Comparison of ENCODE assay signal across 31 cellular contexts in the genomic region with DNA sequence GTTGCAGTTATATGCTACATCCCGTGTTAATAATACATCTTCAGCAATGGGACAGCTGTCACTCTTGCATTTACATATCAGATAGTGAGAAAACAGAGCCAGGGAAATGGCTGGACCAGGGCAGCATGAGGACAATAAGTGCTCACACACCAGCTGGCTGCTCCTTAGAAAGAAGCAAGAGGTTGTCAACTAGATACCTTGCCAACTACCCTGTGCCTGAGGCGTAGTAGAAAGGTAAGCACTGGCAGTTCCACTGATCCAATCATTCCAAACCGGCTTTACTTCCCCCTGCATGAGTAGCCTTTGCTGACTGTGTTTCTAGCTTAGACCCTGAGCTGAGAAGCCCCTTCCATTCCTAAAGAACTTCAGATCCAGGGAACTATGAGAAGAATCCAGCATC. TPM values are rescaled to one million over a fixed set of nuclear protein-coding genes. Genes with fewer than 3 reads are reported as not detected.
"Had no signal": no experiment of that assay in that cellular context is flagged by ENCODE, and none has a peak within 500 bp of the region (broad histone marks: within the 10 kb centered on the region; RNA-seq: fewer than 3 reads in every experiment).

No MANE protein-coding gene starts in this region.

- H3K27ac ChIP-seq: brain microvascular endothelial cell, cardiac muscle cell, colonic mucosa, esophagus muscularis mucosa, foreskin keratinocyte, gastrocnemius medialis, heart left ventricle, WERI-Rb-1 had no signal

- ATAC-seq: activated CD4-positive, CD25-positive, alpha-beta regulatory T cell treated with anti-CD3 and anti-CD28 coated beads, Interleukin-2, amount 50 U/mL, for 24 hours; activated CD8-positive, alpha-beta T cell treated with anti-CD3 and anti-CD28 coated beads for 36 hours; activated T-cell treated with anti-CD3 and anti-CD28 coated beads, Interleukin-2, amount 50 U/mL, for 4 hours; activated T-helper 17 cell treated with anti-CD3 and anti-CD28 coated beads, Interleukin-2, amount 50 U/mL, for 72 hours; foreskin keratinocyte; gastrocnemius medialis; heart left ventricle had no signal

- H3K9me3 ChIP-seq: colonic mucosa, esophagus muscularis mucosa, gastrocnemius medialis, heart left ventricle had no signal

- H3K4me3 ChIP-seq: cardiac muscle cell, colonic mucosa, esophagus muscularis mucosa, gastrocnemius medialis, heart left ventricle had no signal

- H3K4me1 ChIP-seq: colonic mucosa, esophagus muscularis mucosa, foreskin keratinocyte, heart left ventricle had no signal

- H3K36me3 ChIP-seq: brain microvascular endothelial cell, cardiac muscle cell, colonic mucosa, esophagus muscularis mucosa, gastrocnemius medialis, heart left ventricle, WERI-Rb-1 had no signal

- DNase-seq: activated B cell treated with CpG ODN at 0.5 μM for 24 hours; activated CD4-positive, alpha-beta T cell treated with anti-CD3 and anti-CD28 coated beads for 48 hours; activated CD4-positive, alpha-beta T cell treated with anti-CD3 and anti-CD28 coated beads, Interleukin-2, amount 50 U/mL, for 1 hour; activated CD4-positive, alpha-beta T cell treated with anti-CD3 and anti-CD28 coated beads, Interleukin-2, amount 50 U/mL, for 48 hours; activated CD8-positive, alpha-beta memory T cell treated with anti-CD3 and anti-CD28 coated beads for 24 hours; activated CD8-positive, alpha-beta T cell treated with anti-CD3 and anti-CD28 coated beads for 36 hours; activated effector memory CD4-positive, alpha-beta T cell treated with Interleukin-2 at 50 U/mL for 16 hours; activated gamma-delta T cell treated with Interleukin-2 at 50 U/mL for 16 hours; activated naive CD4-positive, alpha-beta T cell treated with anti-CD3 and anti-CD28 coated beads, Interleukin-2, amount 50 U/mL, for 16 hours; activated naive CD4-positive, alpha-beta T cell treated with Interleukin-2 at 50 U/mL for 16 hours; activated T-cell treated with anti-CD3 and anti-CD28 coated beads, Interleukin-2, amount 50 U/mL, for 4 hours; amniotic stem cell; anterior cingulate cortex; brain microvascular endothelial cell; central memory CD4-positive, alpha-beta T cell; cerebellar nuclear complex; colonic mucosa; effector memory CD4-positive, alpha-beta T cell; endodermal cell; erythroblast; foreskin keratinocyte; gastrocnemius medialis; glutamatergic neuron; heart left ventricle; T-helper 9 cell; WERI-Rb-1 had no signal

- H3K27me3 ChIP-seq: brain microvascular endothelial cell, cardiac muscle cell, colonic mucosa, esophagus muscularis mucosa, foreskin keratinocyte, gastrocnemius medialis had no signal

RNA-seq across cellular contexts. Expression of a gene that starts 52.2 kb away (rescaled TPM):
- total RNA-seq: activated B cell treated with CpG ODN at 0.5 μM for 24 hours; activated CD8-positive, alpha-beta T cell treated with anti-CD3 and anti-CD28 coated beads for 36 hours; activated T-cell treated with anti-CD3 and anti-CD28 coated beads, Interleukin-2, amount 50 U/mL, for 4 hours; activated T-helper 17 cell treated with anti-CD3 and anti-CD28 coated beads, Interleukin-2, amount 50 U/mL, for 72 hours; foreskin keratinocyte; T-helper 2 cell treated with Interferon-gamma antibody and Interleukin-4, amounts not matched to agents 100 ng/mL and 5 ng/mL, for 36 hours had no signal
- polyA plus RNA-seq: foreskin keratinocyte had no signal
